In the genomic region with DNA sequence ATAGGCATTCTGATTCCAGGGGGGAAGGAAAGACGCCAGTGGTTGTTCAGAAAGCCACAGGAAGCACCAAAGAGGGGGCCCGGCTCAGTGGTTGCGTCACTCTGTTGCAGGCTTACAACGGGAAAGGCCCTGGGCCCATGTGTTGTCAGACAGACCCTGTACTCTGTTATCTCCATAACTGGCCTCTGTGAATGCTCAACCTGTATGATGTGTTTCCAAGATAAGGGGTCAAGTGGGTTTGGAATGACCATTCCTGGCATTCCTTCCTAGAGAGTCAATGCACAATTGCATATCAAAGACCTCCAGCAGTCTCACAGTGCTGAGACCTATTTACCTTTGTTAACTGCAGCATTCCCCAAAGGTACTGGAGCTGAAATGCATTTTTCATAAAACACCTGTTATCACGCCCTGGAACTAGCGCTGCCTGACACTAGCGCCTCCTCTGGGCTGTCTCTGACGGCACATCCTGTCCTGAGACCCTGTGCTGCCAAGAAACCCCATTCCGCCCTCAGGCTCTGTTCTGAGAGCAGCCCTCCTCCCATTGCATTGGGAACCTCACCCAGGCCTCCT, we compare ENCODE assay signal across 10 cellular contexts. TPM values are rescaled to one million over a fixed set of nuclear protein-coding genes. Genes with fewer than 3 reads are reported as not detected.
DNase-seq lines count a peak whose midpoint lies in the region; ATAC-seq, FAIRE-seq and TF ChIP-seq lines count a peak whose summit lies in the region.
"Had no signal": no experiment of that assay in that cellular context is flagged by ENCODE, and none has a peak within 500 bp of the region (broad histone marks: within the 10 kb centered on the region; RNA-seq: fewer than 3 reads in every experiment).

No MANE protein-coding gene starts in this region.

- TF ChIP-seq CTCF in GM06990 (IDR thresholded peaks at IDR 0.05; ENCODE audit: insufficient read depth, low read length, poor library complexity, severe bottlenecking) (peak; percentile 16), NB4 (IDR thresholded peaks at IDR 0.05; ENCODE audit: low read depth, low read length) (peak; percentile 22), endothelial cell of umbilical vein (IDR thresholded peaks at IDR 0.05; ENCODE audit: extremely low read depth in 1 of 2, insufficient read depth in 1 of 2, low read depth in 1 of 2, low read length in 2 of 2) (peak in 1 of 2 donors; percentile 14), D721Med (IDR thresholded peaks at IDR 0.05; ENCODE audit: insufficient read depth, missing control alignments) (no peak), PC-3 (conservative IDR thresholded peaks at IDR 0.05; ENCODE audit: low read depth, low read length) (no peak)

- H3K4me2 ChIP-seq in endothelial cell of umbilical vein (ENCODE audit: insufficient read depth, low read length) (peak overlapping the region; percentile 8), PC-3 (ENCODE audit: low read length) (no peak overlapping the region)

- no peaks in the 10 kb centered on the region for H3K79me2 ChIP-seq in endothelial cell of umbilical vein (ENCODE audit: control insufficient read depth, insufficient read depth, low read length)
- H3K79me2 ChIP-seq in PC-3 (ENCODE audit: low read length), result no peaks in the 10 kb centered on the region

- H3K27me3 ChIP-seq in GM06990 (replicated peaks; ENCODE audit: control insufficient read depth, insufficient read depth, low read length) (no peaks in the 10 kb centered on the region; the same call in 1 of the 2 replicates), endothelial cell of umbilical vein (ENCODE audit: control insufficient read depth in 2 of 2, insufficient read depth in 2 of 2, low read length in 2 of 2) (no peaks in the 10 kb centered on the region), PC-3 (ENCODE audit: low read length) (no peaks in the 10 kb centered on the region)

- intact Hi-C loops in endothelial cell of umbilical vein (cut with micrococcal nuclease), result no loop called here
- intact Hi-C loops in PC-3 (cut with micrococcal nuclease), result no loop called here

- no peak for ATAC-seq in PC-3
- ATAC-seq: left cardiac atrium had no signal

- H3K36me3 ChIP-seq in GM06990 (ENCODE audit: control insufficient read depth, insufficient read depth, low read length) (no peaks in the 10 kb centered on the region), endothelial cell of umbilical vein (ENCODE audit: control insufficient read depth in 2 of 2, extremely low read depth in 1 of 2, insufficient read depth in 2 of 2, low read length in 2 of 2) (no peaks in the 10 kb centered on the region), PC-3 (ENCODE audit: low read depth, low read length) (no peaks in the 10 kb centered on the region)

- peak overlapping the region; percentile 33 for H3K9ac ChIP-seq in endothelial cell of umbilical vein (replicated peaks; ENCODE audit: extremely low read depth, insufficient read depth, low read length)
- H3K9ac ChIP-seq in PC-3 (ENCODE audit: low read length), result no peak overlapping the region

- POLR2A ChIA-PET in endothelial cell of umbilical vein (lab: Charles Lee), result no interaction called here
- POLR2A ChIA-PET in PC-3 (lab: Charles Lee; ENCODE audit: unreplicated experiment), result no interaction called here

- H3K9me1 ChIP-seq in endothelial cell of umbilical vein (replicated peaks; ENCODE audit: control insufficient read depth, extremely low read depth, insufficient read depth, low read length), result no peaks in the 10 kb centered on the region

- TF ChIP-seq POLR2A in NB4 (IDR thresholded peaks at IDR 0.05; ENCODE audit: extremely low read depth, insufficient read length) (no peak), endothelial cell of umbilical vein (IDR thresholded peaks at IDR 0.05; ENCODE audit: low read depth, low read length) (no peak)

- DNase-seq in GM06990 (ENCODE audit: extremely low read depth, insufficient read length) (no peak), NB4 (ENCODE audit: low read depth) (peak; percentile 82), endothelial cell of umbilical vein (ENCODE audit: low read depth, low spot score) (peak; percentile 49), pulmonary artery endothelial cell (ENCODE audit: low read depth, low spot score) (peak; percentile 66), D721Med (ENCODE audit: insufficient read length, low spot score) (no peak), PC-3 (no peak), T-helper 2 cell (no peak)
- DNase-seq: left cardiac atrium; NCI-H187 treated with DMSO at 0.1 percent for 48 hours; stimulated activated CD4-positive, alpha-beta T cell treated with anti-CD3 and anti-CD28 coated beads, Interleukin-2, amount 100 ng/mL, for 24 hours had no signal

- dilution Hi-C loops in endothelial cell of umbilical vein (cut with MboI; ENCODE audit: extremely low pct_ligation_motif_present, low sequenced_read_pairs), result no loop called here

- H4K20me1 ChIP-seq in endothelial cell of umbilical vein (replicated peaks; ENCODE audit: control insufficient read depth, extremely low read depth, insufficient read depth, low read length), result no peaks in the 10 kb centered on the region
- no peaks in the 10 kb centered on the region for H4K20me1 ChIP-seq in PC-3 (ENCODE audit: low read length)

- CTCF ChIA-PET in endothelial cell of umbilical vein (lab: Charles Lee) (interaction anchor here (1.1 to 2.2 kb wide), 4 partner anchors 10 to 131 kb away, joined by 3 to 8 read pairs (median 4); no protein-coding TSS in a partner anchor), PC-3 (lab: Charles Lee) (no interaction called here)

- H3K4me3 ChIP-seq in GM06990 (replicated peaks; ENCODE audit: low read depth, low read length) (no peak overlapping the region), NB4 (ENCODE audit: low read depth, low read length) (no peak overlapping the region), endothelial cell of umbilical vein (replicated peaks in 1 of 3; ENCODE audit: insufficient read depth in 1 of 3, low read depth in 1 of 3, low read length in 3 of 3) (no peak overlapping the region), PC-3 (ENCODE audit: low read length) (no peak overlapping the region)

- FAIRE-seq in endothelial cell of umbilical vein (lab: Jason Lieb, UNC) (peak; percentile 86), D721Med (lab: Jason Lieb, UNC) (no peak)

- H3K27ac ChIP-seq in endothelial cell of umbilical vein (ENCODE audit: insufficient read depth, low read depth, low read length) (peak overlapping the region; percentile 99), PC-3 (ENCODE audit: low read length) (no peak overlapping the region)

- no peak overlapping the region for H2AFZ ChIP-seq in endothelial cell of umbilical vein (ENCODE audit: low read depth, low read length)
- H2AFZ ChIP-seq in PC-3 (ENCODE audit: low read length), result no peak overlapping the region

- H3K9me3 ChIP-seq in endothelial cell of umbilical vein (replicated peaks; ENCODE audit: control insufficient read depth, insufficient read depth, low read length) (no peaks in the 10 kb centered on the region), PC-3 (ENCODE audit: low read length) (no peaks in the 10 kb centered on the region)

- H3F3A ChIP-seq in PC-3 (ENCODE audit: low read length, unreplicated experiment), result no peaks in the 10 kb centered on the region

- no peaks in the 10 kb centered on the region for H3K9me2 ChIP-seq in PC-3 (replicated peaks; ENCODE audit: low read length)

- peaks cover 54% of the 10 kb centered on the region for H3K4me1 ChIP-seq in endothelial cell of umbilical vein (ENCODE audit: control insufficient read depth, extremely low read depth, insufficient read depth, low read length)
- peaks cover 7% of the 10 kb centered on the region; the same call in 1 of the 2 replicates for H3K4me1 ChIP-seq in PC-3 (ENCODE audit: insufficient read depth, low read length)

- no TSS peak for BruUV-seq in endothelial cell of umbilical vein (replicated peaks; lab: Mats Ljungman, UMichigan)
- no TSS peak for BruUV-seq in PC-3 (replicated peaks; lab: Mats Ljungman, UMichigan)

TF ChIP-seq in endothelial cell of umbilical vein, 7 proteins besides CTCF, POLR2A, EP300 and RAD21 (continues in another document):
- TF ChIP-seq GATA2 (IDR thresholded peaks at IDR 0.05; ENCODE audit: insufficient read depth, insufficient read length, low read depth, low read length) (peak; percentile 53), JUN (IDR thresholded peaks at IDR 0.05; ENCODE audit: borderline replicate concordance, insufficient read depth, insufficient read length, low read depth) (peak; percentile 70)

RNA-seq across cellular contexts. Expression of gene LRRFIP1, which starts 13.2 kb away (rescaled TPM):
- 162 and 179 TPM in 2 replicates for total RNA-seq in endothelial cell of umbilical vein
- polyA plus RNA-seq in endothelial cell of umbilical vein, result 29.4 and 39.2 TPM in 2 replicates
- polyA plus RNA-seq in endothelial cell of umbilical vein (2011; cell fraction: cytosol; rRNA removed), result 58.3 and 61.7 TPM in 2 replicates
- polyA plus RNA-seq in endothelial cell of umbilical vein (2011; cell fraction: nucleus; rRNA removed), result 115 and 146 TPM in 2 replicates
- 111 and 127 TPM in 2 replicates for polyA plus RNA-seq in endothelial cell of umbilical vein (2012)
- 59.4 and 60.0 TPM in 2 replicates for polyA minus RNA-seq in endothelial cell of umbilical vein
- polyA minus RNA-seq in endothelial cell of umbilical vein (2011; cell fraction: cytosol; rRNA and poly(A)+ RNA removed), result 19.9 TPM
- polyA minus RNA-seq in endothelial cell of umbilical vein (2011; cell fraction: nucleus; rRNA and poly(A)+ RNA removed), result 105 and 131 TPM in 2 replicates
- 127 and 152 TPM in 2 replicates for total RNA-seq in pulmonary artery endothelial cell
- 87.8 and 106 TPM in 2 replicates for total RNA-seq in PC-3 (2014; rRNA removed)

RNA-seq across cellular contexts. Expression of gene RAB17, which starts 23.7 kb away (rescaled TPM):
- total RNA-seq in endothelial cell of umbilical vein (0.55 and 0.77 TPM in 2 replicates), pulmonary artery endothelial cell (1.6 and 1.9 TPM in 2 replicates), PC-3 (2014; rRNA removed) (28.9 and 52.2 TPM in 2 replicates)
- polyA plus RNA-seq in endothelial cell of umbilical vein, result 0.37 and 0.41 TPM in 2 replicates
- polyA plus RNA-seq in endothelial cell of umbilical vein (2011; cell fraction: cytosol; rRNA removed), result 0.19 and 0.56 TPM in 2 replicates
- polyA plus RNA-seq in endothelial cell of umbilical vein (2011; cell fraction: nucleus; rRNA removed), result 1.3 and 1.8 TPM in 2 replicates
- 0.16 TPM in 1 of 2 replicates, not detected in the other for polyA plus RNA-seq in endothelial cell of umbilical vein (2012)
- 0.51 and 0.63 TPM in 2 replicates for polyA minus RNA-seq in endothelial cell of umbilical vein
- 2.3 TPM for polyA minus RNA-seq in endothelial cell of umbilical vein (2011; cell fraction: cytosol; rRNA and poly(A)+ RNA removed)
- polyA minus RNA-seq in endothelial cell of umbilical vein (2011; cell fraction: nucleus; rRNA and poly(A)+ RNA removed), result 1.0 and 1.3 TPM in 2 replicates

RNA-seq across cellular contexts. Expression of gene PRLH, which starts 47.9 kb away (rescaled TPM):
- total RNA-seq in endothelial cell of umbilical vein (not detected in 2 replicates), pulmonary artery endothelial cell (not detected in 2 replicates), PC-3 (2014; rRNA removed) (not detected in 2 replicates)
- not detected in 2 replicates for polyA plus RNA-seq in endothelial cell of umbilical vein
- polyA plus RNA-seq in endothelial cell of umbilical vein (2011; cell fraction: cytosol; rRNA removed), result not detected in 2 replicates
- not detected in 2 replicates for polyA plus RNA-seq in endothelial cell of umbilical vein (2011; cell fraction: nucleus; rRNA removed)
- polyA plus RNA-seq in endothelial cell of umbilical vein (2012), result not detected in 2 replicates
- polyA minus RNA-seq in endothelial cell of umbilical vein, result not detected in 2 replicates
- not detected for polyA minus RNA-seq in endothelial cell of umbilical vein (2011; cell fraction: cytosol; rRNA and poly(A)+ RNA removed)
- polyA minus RNA-seq in endothelial cell of umbilical vein (2011; cell fraction: nucleus; rRNA and poly(A)+ RNA removed), result not detected in 2 replicates
- total RNA-seq: left cardiac atrium had no signal

Comparison
In these comparisons a context has a peak if more than half of its experiments do, and no peak if none do; other contexts are left out.
1. DNase-seq: peak in NB4 (single experiment), endothelial cell of umbilical vein (single experiment) and pulmonary artery endothelial cell (single experiment); none in GM06990 (single experiment), D721Med (single experiment), PC-3 (single experiment) and T-helper 2 cell (0 of 5).
2. CTCF ChIP-seq: peak in GM06990 (single experiment) and NB4 (single experiment); none in D721Med (single experiment) and PC-3 (single experiment).
3. RNA of gene RAB17, which starts 23.7 kb away (total RNA-seq): 28.9 to 52.2 TPM in PC-3; 1.6 to 1.9 TPM in pulmonary artery endothelial cell and 0.55 to 0.77 TPM in endothelial cell of umbilical vein; every median in the first group is over 10 times any median in the second.